In genomic region chr21:42227909-42228708, GRCh38 we compare ENCODE assay signal across 8 cellular contexts. TPM values are rescaled to one million over a fixed set of nuclear protein-coding genes. Genes with fewer than 3 reads are reported as not detected.
DNase-seq lines count a peak whose midpoint lies in the region; ATAC-seq and TF ChIP-seq lines count a peak whose summit lies in the region.

No MANE protein-coding gene starts in this region.

- peaks cover 15% of the 10 kb centered on the region for H3K4me1 ChIP-seq in RWPE2 (ENCODE audit: insufficient read depth, poor library complexity, severe bottlenecking)
- H3K4me1 ChIP-seq in urinary bladder (ENCODE audit: insufficient read depth) = peaks cover 3% of the 10 kb centered on the region

- H3K9me3 ChIP-seq in RWPE2 (ENCODE audit: severe bottlenecking) = no peaks in the 10 kb centered on the region

- H3K36me3 ChIP-seq in RWPE2 (ENCODE audit: low read depth) = no peaks in the 10 kb centered on the region; the same call in 1 of the 2 replicates
- no peaks in the 10 kb centered on the region for H3K36me3 ChIP-seq in urinary bladder (ENCODE audit: insufficient read depth)

- H3K4me3 ChIP-seq in RWPE2 (ENCODE audit: severe bottlenecking) (no peak overlapping the region), urinary bladder (ENCODE audit: low read depth, low read length) (no peak overlapping the region)

- TF ChIP-seq CTCF in RWPE2 (IDR thresholded peaks at IDR 0.05; ENCODE audit: poor library complexity, severe bottlenecking) = no peak

- peak overlapping the region; percentile 22 for H3K27ac ChIP-seq in RWPE2 (ENCODE audit: poor library complexity, severe bottlenecking)
- peak overlapping the region; percentile 62 for H3K27ac ChIP-seq in urinary bladder (ENCODE audit: low read depth)

- 43% methylated on average over 10 of the region's 10 CpGs for WGBS in urinary bladder

- peak; percentile 97 for DNase-seq in CD1c-positive myeloid dendritic cell (ENCODE audit: extremely low spot score)
- DNase-seq in RWPE2 (ENCODE audit: low spot score) = peak; percentile 93
- DNase-seq in activated gamma-delta T cell (lab: John Stamatoyannopoulos, UW) = peak; percentile 80
- peak; percentile 83 for DNase-seq in globus pallidus (ENCODE audit: low spot score)
- DNase-seq in putamen (ENCODE audit: low spot score) = peak; percentile 80

- ATAC-seq in GM19328 (IDR thresholded peaks at IDR 0.05; ENCODE audit: unreplicated experiment) = peak; percentile 88
- ATAC-seq in HG03378 (IDR thresholded peaks at IDR 0.05; ENCODE audit: unreplicated experiment) = peak; percentile 85
- peak; percentile 99 for ATAC-seq in RWPE2 (ENCODE audit: low read depth)

- no peaks in the 10 kb centered on the region for H3K27me3 ChIP-seq in RWPE2 (ENCODE audit: insufficient read depth, poor library complexity, severe bottlenecking)

RNA-seq across cellular contexts. Expression of gene ABCG1, which starts 9.2 kb away (rescaled TPM):
- 12.7 TPM for total RNA-seq in urinary bladder
- polyA plus RNA-seq in urinary bladder = 16.3 TPM
